In the genomic region with DNA sequence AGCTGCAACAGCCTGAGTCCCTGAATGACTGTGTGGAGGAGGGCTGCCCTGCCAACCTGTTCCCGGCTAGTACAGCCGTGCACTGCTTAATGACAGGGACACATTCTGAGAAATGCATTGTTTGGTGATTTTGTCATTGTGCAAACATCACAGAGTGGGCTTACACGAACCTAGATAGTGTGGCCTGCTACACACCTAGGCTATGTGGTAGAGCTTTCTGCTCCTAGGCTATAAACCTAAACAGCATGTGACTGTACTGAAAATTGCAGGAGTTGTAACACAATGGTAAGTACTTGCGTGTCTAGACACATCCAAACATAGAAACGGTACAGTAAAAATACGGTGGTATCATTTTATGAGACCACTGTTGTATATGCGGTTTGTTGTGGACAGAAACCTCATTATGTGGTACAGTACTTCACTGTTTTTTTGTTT, we compare ENCODE assay signal across 1 cellular context.
TF ChIP-seq lines count a peak whose summit lies in the region.

No MANE protein-coding gene starts in this region.

TF ChIP-seq in IMR-90, 13 proteins besides CTCF, POLR2A, EP300 and RAD21:
- TF ChIP-seq RFX5 (IDR thresholded peaks at IDR 0.05; ENCODE audit: low read depth, low read length) (no peak), RCOR1 (IDR thresholded peaks at IDR 0.05; ENCODE audit: insufficient replicate concordance, low read length) (no peak), CHD1 (IDR thresholded peaks at IDR 0.05; ENCODE audit: low read depth, low read length) (no peak), MAZ (IDR thresholded peaks at IDR 0.05; ENCODE audit: borderline replicate concordance, low read depth, low read length) (no peak), MAFK (IDR thresholded peaks at IDR 0.05; ENCODE audit: low read depth, low read length) (no peak), FOS (IDR thresholded peaks at IDR 0.05; ENCODE audit: low read depth, low read length) (no peak), BHLHE40 (IDR thresholded peaks at IDR 0.05; ENCODE audit: low read depth, low read length) (no peak), NFE2L2 (IDR thresholded peaks at IDR 0.05; ENCODE audit: low read depth, low read length) (no peak), CEBPB (IDR thresholded peaks at IDR 0.05; ENCODE audit: low read depth, low read length) (no peak), MXI1 (IDR thresholded peaks at IDR 0.05; ENCODE audit: borderline replicate concordance, low read depth, low read length) (no peak), SMC3 (IDR thresholded peaks at IDR 0.05; ENCODE audit: low read depth, low read length) (no peak)
- TF ChIP-seq, protein P1, sequence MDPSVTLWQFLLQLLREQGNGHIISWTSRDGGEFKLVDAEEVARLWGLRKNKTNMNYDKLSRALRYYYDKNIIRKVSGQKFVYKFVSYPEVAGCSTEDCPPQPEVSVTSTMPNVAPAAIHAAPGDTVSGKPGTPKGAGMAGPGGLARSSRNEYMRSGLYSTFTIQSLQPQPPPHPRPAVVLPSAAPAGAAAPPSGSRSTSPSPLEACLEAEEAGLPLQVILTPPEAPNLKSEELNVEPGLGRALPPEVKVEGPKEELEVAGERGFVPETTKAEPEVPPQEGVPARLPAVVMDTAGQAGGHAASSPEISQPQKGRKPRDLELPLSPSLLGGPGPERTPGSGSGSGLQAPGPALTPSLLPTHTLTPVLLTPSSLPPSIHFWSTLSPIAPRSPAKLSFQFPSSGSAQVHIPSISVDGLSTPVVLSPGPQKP (IDR thresholded peaks at IDR 0.05; ENCODE audit: borderline replicate concordance, low read depth, low read length) = no peak
- TF ChIP-seq, protein P2, sequence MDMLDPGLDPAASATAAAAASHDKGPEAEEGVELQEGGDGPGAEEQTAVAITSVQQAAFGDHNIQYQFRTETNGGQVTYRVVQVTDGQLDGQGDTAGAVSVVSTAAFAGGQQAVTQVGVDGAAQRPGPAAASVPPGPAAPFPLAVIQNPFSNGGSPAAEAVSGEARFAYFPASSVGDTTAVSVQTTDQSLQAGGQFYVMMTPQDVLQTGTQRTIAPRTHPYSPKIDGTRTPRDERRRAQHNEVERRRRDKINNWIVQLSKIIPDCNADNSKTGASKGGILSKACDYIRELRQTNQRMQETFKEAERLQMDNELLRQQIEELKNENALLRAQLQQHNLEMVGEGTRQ (IDR thresholded peaks at IDR 0.05; ENCODE audit: low read depth, low read length) = no peak
